ENCODE assay signal across 17 cellular contexts in the genomic region with DNA sequence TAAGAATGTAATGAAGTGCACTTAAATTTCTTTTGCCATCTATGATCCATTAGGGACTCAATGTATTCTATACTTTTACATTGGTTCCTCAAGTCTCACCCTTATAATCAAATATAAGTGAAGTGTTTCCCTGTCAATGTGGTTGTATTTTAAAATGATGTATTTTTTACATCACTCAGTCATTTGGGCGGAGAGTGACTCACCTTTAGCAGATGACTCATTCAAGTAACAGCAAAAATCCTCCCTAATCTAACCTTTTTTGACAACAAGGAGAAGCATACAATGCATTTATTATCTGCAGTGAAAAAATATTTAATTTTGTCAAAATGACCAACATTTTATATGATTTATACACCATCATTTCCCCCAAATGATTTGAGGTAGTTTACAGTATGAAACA.
DNase-seq lines count a peak whose midpoint lies in the region; ATAC-seq, FAIRE-seq and TF ChIP-seq lines count a peak whose summit lies in the region.
"Had no signal": no experiment of that assay in that cellular context is flagged by ENCODE, and none has a peak within 500 bp of the region (broad histone marks: within the 10 kb centered on the region; RNA-seq: fewer than 3 reads in every experiment).

No MANE protein-coding gene starts in this region.

- no peak for TF ChIP-seq CTCF in PC-3 (conservative IDR thresholded peaks at IDR 0.05; ENCODE audit: low read depth, low read length)
- no peak for TF ChIP-seq CTCF in endothelial cell of umbilical vein (IDR thresholded peaks at IDR 0.05; ENCODE audit: extremely low read depth in 1 of 2, insufficient read depth in 1 of 2, low read depth in 1 of 2, low read length in 2 of 2)

- DNase-seq in stimulated activated CD4-positive, alpha-beta T cell treated with anti-CD3 and anti-CD28 coated beads, Interleukin-4, amount 100 ng/mL, for 24 hours = peak; percentile 15
- no peak for DNase-seq in stimulated activated CD4-positive, alpha-beta T cell treated with anti-CD3 and anti-CD28 coated beads, Interleukin-1b, Interleukin-23, amount 100 ng/mL, for 48 hours
- peak; percentile 68 for DNase-seq in PC-3
- peak; percentile 41 for DNase-seq in endothelial cell of umbilical vein (ENCODE audit: low read depth, low spot score)
- DNase-seq in activated CD8-positive, alpha-beta memory T cell treated with anti-CD3 and anti-CD28 coated beads, Interleukin-2, amount 50 U/mL, for 48 hours = no peak
- no peak for DNase-seq in activated naive CD8-positive, alpha-beta T cell treated with anti-CD3 and anti-CD28 coated beads, Interleukin-2, amount 50 U/mL, for 24 hours
- no peak for DNase-seq in activated CD4-positive, alpha-beta T cell treated with anti-CD3 and anti-CD28 coated beads, Interleukin-2, amount 10 ng/mL, durations not matched to agents 7 days and 5 days
- DNase-seq: activated naive CD4-positive, alpha-beta T cell; mucosa of descending colon; NCI-H187; stimulated activated CD4-positive, alpha-beta T cell treated with anti-CD3 and anti-CD28 coated beads, Interleukin-2, amount 100 ng/mL, for 24 hours; stimulated activated naive CD4-positive, alpha-beta T cell treated with Interleukin-2 at 50 U/mL for 16 hours; T-cell had no signal

- no peaks in the 10 kb centered on the region for H3K27me3 Mint-ChIP-seq in activated naive CD8-positive, alpha-beta T cell treated with anti-CD3 and anti-CD28 coated beads, Interleukin-2, amount 50 U/mL, for 24 hours
- no peaks in the 10 kb centered on the region for H3K27me3 Mint-ChIP-seq in activated CD4-positive, alpha-beta T cell treated with anti-CD3 and anti-CD28 coated beads, Interleukin-2, amount 10 ng/mL, durations not matched to agents 7 days and 5 days
- H3K27me3 Mint-ChIP-seq: progenitor cell of endocrine pancreas, T-cell had no signal

- H3K9ac ChIP-seq in PC-3 (ENCODE audit: low read length) (no peak overlapping the region), endothelial cell of umbilical vein (replicated peaks; ENCODE audit: extremely low read depth, insufficient read depth, low read length) (no peak overlapping the region)
- H3K9ac ChIP-seq: BLaER1 had no signal

- H3K4me2 ChIP-seq in PC-3 (ENCODE audit: low read length) = peak overlapping the region; percentile 33; the same call in 1 of the 2 replicates
- no peak overlapping the region for H3K4me2 ChIP-seq in endothelial cell of umbilical vein (ENCODE audit: insufficient read depth, low read length)
- H3K4me2 ChIP-seq: BLaER1 had no signal

- H3K27ac Mint-ChIP-seq in activated naive CD8-positive, alpha-beta T cell treated with anti-CD3 and anti-CD28 coated beads, Interleukin-2, amount 50 U/mL, for 24 hours = no peak overlapping the region
- no peak overlapping the region for H3K27ac Mint-ChIP-seq in activated CD4-positive, alpha-beta T cell treated with anti-CD3 and anti-CD28 coated beads, Interleukin-2, amount 10 ng/mL, durations not matched to agents 7 days and 5 days
- H3K27ac Mint-ChIP-seq: T-cell had no signal

- no peaks in the 10 kb centered on the region for H3K79me2 ChIP-seq in PC-3 (ENCODE audit: low read length)
- no peaks in the 10 kb centered on the region for H3K79me2 ChIP-seq in endothelial cell of umbilical vein (ENCODE audit: control insufficient read depth, insufficient read depth, low read length)

- BruUV-seq in PC-3 (replicated peaks; lab: Mats Ljungman, UMichigan) = no TSS peak
- no TSS peak for BruUV-seq in endothelial cell of umbilical vein (replicated peaks; lab: Mats Ljungman, UMichigan)

- peak; percentile 68 for ATAC-seq in PC-3
- no peak for ATAC-seq in GM21381 (IDR thresholded peaks at IDR 0.05; ENCODE audit: unreplicated experiment)
- ATAC-seq in activated naive CD8-positive, alpha-beta T cell treated with anti-CD3 and anti-CD28 coated beads, Interleukin-2, amount 50 U/mL, for 24 hours = no peak
- ATAC-seq: mucosa of descending colon, T-cell had no signal

- H3K4me1 ChIP-seq in PC-3 (ENCODE audit: insufficient read depth, low read length) (peaks cover 12% of the 10 kb centered on the region), endothelial cell of umbilical vein (ENCODE audit: control insufficient read depth, extremely low read depth, insufficient read depth, low read length) (peaks cover 7% of the 10 kb centered on the region)
- H3K4me1 ChIP-seq: BLaER1 had no signal

- CTCF ChIA-PET in PC-3 (lab: Charles Lee) (no interaction called here), endothelial cell of umbilical vein (lab: Charles Lee) (interaction anchor here (0.8 to 1.2 kb wide), 2 partner anchors 10 to 241 kb away, joined by 3 read pairs; no protein-coding TSS in a partner anchor)
- CTCF ChIA-PET in activated CD4-positive, alpha-beta T cell treated with anti-CD3 and anti-CD28 coated beads, Interleukin-2, amount 10 ng/mL, durations not matched to agents 7 days and 5 days (lab: Charles Lee) = no interaction called here

- peak overlapping the region; percentile 59 for H3K27ac ChIP-seq in PC-3 (ENCODE audit: low read length)
- no peak overlapping the region for H3K27ac ChIP-seq in endothelial cell of umbilical vein (ENCODE audit: insufficient read depth, low read depth, low read length)
- H3K27ac ChIP-seq: BLaER1 had no signal

- H4K20me1 ChIP-seq in PC-3 (ENCODE audit: low read length) (no peaks in the 10 kb centered on the region), endothelial cell of umbilical vein (replicated peaks; ENCODE audit: control insufficient read depth, extremely low read depth, insufficient read depth, low read length) (no peaks in the 10 kb centered on the region)
- H4K20me1 ChIP-seq: BLaER1 had no signal

- dilution Hi-C loops in endothelial cell of umbilical vein (cut with MboI; ENCODE audit: extremely low pct_ligation_motif_present, low sequenced_read_pairs) = no loop called here

- H2AFZ ChIP-seq in PC-3 (ENCODE audit: low read length) = no peak overlapping the region
- no peak overlapping the region for H2AFZ ChIP-seq in endothelial cell of umbilical vein (ENCODE audit: low read depth, low read length)

- peaks cover 8% of the 10 kb centered on the region for H3K4me1 Mint-ChIP-seq in activated naive CD8-positive, alpha-beta T cell treated with anti-CD3 and anti-CD28 coated beads, Interleukin-2, amount 50 U/mL, for 24 hours
- peaks cover 1% of the 10 kb centered on the region for H3K4me1 Mint-ChIP-seq in activated CD4-positive, alpha-beta T cell treated with anti-CD3 and anti-CD28 coated beads, Interleukin-2, amount 10 ng/mL, durations not matched to agents 7 days and 5 days

- no peaks in the 10 kb centered on the region for H3K9me2 ChIP-seq in PC-3 (replicated peaks; ENCODE audit: low read length)

- H3K9me3 ChIP-seq in PC-3 (ENCODE audit: low read length) (no peaks in the 10 kb centered on the region), endothelial cell of umbilical vein (replicated peaks; ENCODE audit: control insufficient read depth, insufficient read depth, low read length) (no peaks in the 10 kb centered on the region)
- H3K9me3 ChIP-seq: BLaER1, mucosa of descending colon had no signal

- peaks cover 24% of the 10 kb centered on the region for H3K36me3 Mint-ChIP-seq in activated naive CD8-positive, alpha-beta T cell treated with anti-CD3 and anti-CD28 coated beads, Interleukin-2, amount 50 U/mL, for 24 hours (ENCODE audit: low read depth)
- H3K36me3 Mint-ChIP-seq in activated CD4-positive, alpha-beta T cell treated with anti-CD3 and anti-CD28 coated beads, Interleukin-2, amount 10 ng/mL, durations not matched to agents 7 days and 5 days (ENCODE audit: low read depth) = peaks cover 17% of the 10 kb centered on the region

- POLR2A ChIA-PET in PC-3 (lab: Charles Lee; ENCODE audit: unreplicated experiment) (no interaction called here), endothelial cell of umbilical vein (lab: Charles Lee) (no interaction called here)
- POLR2A ChIA-PET in activated CD4-positive, alpha-beta T cell treated with anti-CD3 and anti-CD28 coated beads, Interleukin-2, amount 10 ng/mL, durations not matched to agents 7 days and 5 days (lab: Charles Lee) = no interaction called here

- no peak overlapping the region for H3K4me3 Mint-ChIP-seq in activated naive CD8-positive, alpha-beta T cell treated with anti-CD3 and anti-CD28 coated beads, Interleukin-2, amount 50 U/mL, for 24 hours
- no peak overlapping the region for H3K4me3 Mint-ChIP-seq in activated CD4-positive, alpha-beta T cell treated with anti-CD3 and anti-CD28 coated beads, Interleukin-2, amount 10 ng/mL, durations not matched to agents 7 days and 5 days
- H3K4me3 Mint-ChIP-seq: T-cell had no signal

- intact Hi-C loops in PC-3 (cut with micrococcal nuclease) (no loop called here), endothelial cell of umbilical vein (cut with micrococcal nuclease) (no loop called here)

- H3K36me3 ChIP-seq in PC-3 (ENCODE audit: low read depth, low read length) = no peaks in the 10 kb centered on the region
- peaks cover 0 to 5% of the 10 kb centered on the region in 2 experiments for H3K36me3 ChIP-seq in endothelial cell of umbilical vein (ENCODE audit: control insufficient read depth in 2 of 2, extremely low read depth in 1 of 2, insufficient read depth in 2 of 2, low read length in 2 of 2)

- no peaks in the 10 kb centered on the region for H3F3A ChIP-seq in PC-3 (ENCODE audit: low read length, unreplicated experiment)

- H3K9me3 Mint-ChIP-seq in activated naive CD8-positive, alpha-beta T cell treated with anti-CD3 and anti-CD28 coated beads, Interleukin-2, amount 50 U/mL, for 24 hours = no peaks in the 10 kb centered on the region
- no peaks in the 10 kb centered on the region for H3K9me3 Mint-ChIP-seq in activated CD4-positive, alpha-beta T cell treated with anti-CD3 and anti-CD28 coated beads, Interleukin-2, amount 10 ng/mL, durations not matched to agents 7 days and 5 days
- H3K9me3 Mint-ChIP-seq: T-cell had no signal

- FAIRE-seq in endothelial cell of umbilical vein (lab: Jason Lieb, UNC) = no peak
- FAIRE-seq: colon had no signal

- H3K4me3 ChIP-seq in PC-3 (ENCODE audit: low read length) (no peak overlapping the region), endothelial cell of umbilical vein (replicated peaks in 1 of 3; ENCODE audit: insufficient read depth in 1 of 3, low read depth in 1 of 3, low read length in 3 of 3) (no peak overlapping the region)
- H3K4me3 ChIP-seq: BLaER1, mucosa of descending colon had no signal

- no peaks in the 10 kb centered on the region for H3K9me1 ChIP-seq in endothelial cell of umbilical vein (replicated peaks; ENCODE audit: control insufficient read depth, extremely low read depth, insufficient read depth, low read length)

- H3K27me3 ChIP-seq in PC-3 (ENCODE audit: low read length) = no peaks in the 10 kb centered on the region
- no peaks in the 10 kb centered on the region for H3K27me3 ChIP-seq in endothelial cell of umbilical vein (ENCODE audit: control insufficient read depth in 2 of 2, insufficient read depth in 2 of 2, low read length in 2 of 2)
- H3K27me3 ChIP-seq: BLaER1 had no signal

- no peak for TF ChIP-seq POLR2A in endothelial cell of umbilical vein (IDR thresholded peaks at IDR 0.05; ENCODE audit: low read depth, low read length)

TF ChIP-seq in endothelial cell of umbilical vein, 7 proteins besides CTCF, POLR2A, EP300 and RAD21 (continues in another document):
- TF ChIP-seq MAX (IDR thresholded peaks at IDR 0.05; ENCODE audit: insufficient read depth, insufficient read length) (no peak), MYC (IDR thresholded peaks at IDR 0.05; ENCODE audit: low read depth, low read length) (no peak)

Comparison
In these comparisons a context has a peak if more than half of its experiments do, and no peak if none do; other contexts are left out.
1. DNase-seq: peak in stimulated activated CD4-positive, alpha-beta T cell treated with anti-CD3 and anti-CD28 coated beads, Interleukin-4, amount 100 ng/mL, for 24 hours (single experiment), PC-3 (single experiment) and endothelial cell of umbilical vein (single experiment); none in stimulated activated CD4-positive, alpha-beta T cell treated with anti-CD3 and anti-CD28 coated beads, Interleukin-1b, Interleukin-23, amount 100 ng/mL, for 48 hours (single experiment), activated CD8-positive, alpha-beta memory T cell treated with anti-CD3 and anti-CD28 coated beads, Interleukin-2, amount 50 U/mL, for 48 hours (single experiment), activated naive CD8-positive, alpha-beta T cell treated with anti-CD3 and anti-CD28 coated beads, Interleukin-2, amount 50 U/mL, for 24 hours (single experiment) and activated CD4-positive, alpha-beta T cell treated with anti-CD3 and anti-CD28 coated beads, Interleukin-2, amount 10 ng/mL, durations not matched to agents 7 days and 5 days (single experiment).